ENCODE assay signal across 1 cellular context in the genomic region with DNA sequence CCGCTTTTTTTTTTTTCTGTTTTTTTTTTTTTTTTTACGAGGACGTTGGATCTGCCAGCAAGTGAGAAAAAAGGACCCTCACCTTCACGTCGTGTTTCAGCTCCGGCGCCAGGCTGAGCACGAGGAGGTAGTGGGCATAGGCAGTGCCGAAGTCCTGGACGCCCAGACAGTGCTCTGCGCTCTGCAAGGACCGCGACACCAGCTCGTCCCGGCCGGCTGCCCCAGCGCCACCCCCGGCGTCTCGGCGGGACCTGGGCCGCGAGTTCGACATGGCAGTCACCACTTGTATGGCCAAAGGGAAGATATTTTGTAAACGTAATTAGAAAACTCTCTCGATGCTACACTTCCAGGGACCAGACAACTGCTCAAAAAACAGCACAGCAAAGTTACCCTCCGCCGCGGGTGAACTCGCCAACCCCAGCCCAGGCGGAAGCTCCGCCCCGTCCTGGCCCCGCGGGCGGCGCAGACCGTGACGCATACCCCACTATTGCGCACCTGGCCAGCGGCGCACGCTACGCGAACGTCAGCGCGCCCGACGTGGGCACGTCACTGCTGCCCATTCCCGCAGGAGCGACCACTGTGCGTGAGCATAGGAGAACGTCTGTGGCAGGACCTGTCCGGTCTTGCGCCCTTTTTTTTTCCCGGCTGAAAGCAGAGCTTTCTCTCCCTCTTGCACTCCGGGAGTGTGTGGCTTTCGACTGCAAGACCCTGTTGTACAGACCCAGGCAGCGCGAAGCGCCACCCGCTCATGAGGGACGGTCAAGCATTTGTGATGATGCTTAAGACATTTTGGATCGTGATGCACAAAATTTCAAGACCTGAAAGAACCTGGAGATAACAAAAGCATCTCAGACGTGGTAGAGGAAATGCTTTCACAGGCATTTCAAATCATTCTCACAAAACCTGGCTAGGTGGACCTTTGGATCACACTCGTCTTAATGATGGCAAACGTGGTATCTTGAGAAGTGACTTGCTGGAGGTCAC.
A peak's percentile ranks its signal among the peaks of the same experiment; 100 is the strongest.
TF ChIP-seq lines count a peak whose summit lies in the region.

Gene PRMT9, minus strand, starts transcription at position 447 of the 984 bp plus-strand sequence. Its CDS starts 176 bp downstream, at position 271.

TF ChIP-seq in HEK293, 187 proteins besides CTCF, POLR2A, EP300 and RAD21 (continued from another document and continues in another):
- TF ChIP-seq, protein P1, sequence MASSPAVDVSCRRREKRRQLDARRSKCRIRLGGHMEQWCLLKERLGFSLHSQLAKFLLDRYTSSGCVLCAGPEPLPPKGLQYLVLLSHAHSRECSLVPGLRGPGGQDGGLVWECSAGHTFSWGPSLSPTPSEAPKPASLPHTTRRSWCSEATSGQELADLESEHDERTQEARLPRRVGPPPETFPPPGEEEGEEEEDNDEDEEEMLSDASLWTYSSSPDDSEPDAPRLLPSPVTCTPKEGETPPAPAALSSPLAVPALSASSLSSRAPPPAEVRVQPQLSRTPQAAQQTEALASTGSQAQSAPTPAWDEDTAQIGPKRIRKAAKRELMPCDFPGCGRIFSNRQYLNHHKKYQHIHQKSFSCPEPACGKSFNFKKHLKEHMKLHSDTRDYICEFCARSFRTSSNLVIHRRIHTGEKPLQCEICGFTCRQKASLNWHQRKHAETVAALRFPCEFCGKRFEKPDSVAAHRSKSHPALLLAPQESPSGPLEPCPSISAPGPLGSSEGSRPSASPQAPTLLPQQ (tag by site-specific recombination; IDR thresholded peaks at IDR 0.05) = 0 out of 2 replicates have a peak, but pooled peaks have one; percentile 49
- TF ChIP-seq ZNF155 (tag by site-specific recombination; IDR thresholded peaks at IDR 0.05) = no peak
- no peak for TF ChIP-seq ZNF596 (tag by site-specific recombination; IDR thresholded peaks at IDR 0.05)
- no peak for TF ChIP-seq ZFHX2 (tag by site-specific recombination; conservative IDR thresholded peaks at IDR 0.05)
- TF ChIP-seq ZBTB7A (tag by site-specific recombination; IDR thresholded peaks at IDR 0.05; ENCODE audit: low read depth) = no peak
- no peak for TF ChIP-seq ZNF404 (tag by site-specific recombination; IDR thresholded peaks at IDR 0.05)
- no peak for TF ChIP-seq TCF7L2 (IDR thresholded peaks at IDR 0.05; ENCODE audit: borderline replicate concordance, low read depth, low read length)
- no peak for TF ChIP-seq ZNF221 (tag by site-specific recombination; IDR thresholded peaks at IDR 0.05; ENCODE audit: borderline replicate concordance)
- TF ChIP-seq ZNF175 (tag by site-specific recombination; IDR thresholded peaks at IDR 0.05) = no peak
- no peak for TF ChIP-seq SETDB1 (IDR thresholded peaks at IDR 0.05; ENCODE audit: insufficient read length, low read length)
- no peak for TF ChIP-seq YY1 (tag by site-specific recombination; IDR thresholded peaks at IDR 0.05)
- no peak for TF ChIP-seq EGR2 (tag by site-specific recombination; IDR thresholded peaks at IDR 0.05; ENCODE audit: low read depth)
- no peak for TF ChIP-seq KLF1 (tag by site-specific recombination; IDR thresholded peaks at IDR 0.05)
- TF ChIP-seq ZNF239 (tag by site-specific recombination; IDR thresholded peaks at IDR 0.05) = no peak
- 0 out of 2 replicates have a peak, but pooled peaks have one; percentile 24 for TF ChIP-seq ZNF843 (tag by site-specific recombination; IDR thresholded peaks at IDR 0.05)
- TF ChIP-seq ZBTB49 (tag by site-specific recombination; IDR thresholded peaks at IDR 0.05; ENCODE audit: low read depth) = no peak
- no peak for TF ChIP-seq ZNF223 (tag by site-specific recombination; IDR thresholded peaks at IDR 0.05)
- TF ChIP-seq ZXDB (tag by site-specific recombination; IDR thresholded peaks at IDR 0.05) = peak; percentile 65; the same call in 1 of the 2 replicates
- no peak for TF ChIP-seq HOXC10 (CRISPR knock-in tag; IDR thresholded peaks at IDR 0.05)
- TF ChIP-seq ZNF214 (tag by site-specific recombination; IDR thresholded peaks at IDR 0.05; ENCODE audit: borderline replicate concordance) = no peak
- no peak for TF ChIP-seq ZFP69B (tag by site-specific recombination; IDR thresholded peaks at IDR 0.05)
- TF ChIP-seq, protein P2, sequence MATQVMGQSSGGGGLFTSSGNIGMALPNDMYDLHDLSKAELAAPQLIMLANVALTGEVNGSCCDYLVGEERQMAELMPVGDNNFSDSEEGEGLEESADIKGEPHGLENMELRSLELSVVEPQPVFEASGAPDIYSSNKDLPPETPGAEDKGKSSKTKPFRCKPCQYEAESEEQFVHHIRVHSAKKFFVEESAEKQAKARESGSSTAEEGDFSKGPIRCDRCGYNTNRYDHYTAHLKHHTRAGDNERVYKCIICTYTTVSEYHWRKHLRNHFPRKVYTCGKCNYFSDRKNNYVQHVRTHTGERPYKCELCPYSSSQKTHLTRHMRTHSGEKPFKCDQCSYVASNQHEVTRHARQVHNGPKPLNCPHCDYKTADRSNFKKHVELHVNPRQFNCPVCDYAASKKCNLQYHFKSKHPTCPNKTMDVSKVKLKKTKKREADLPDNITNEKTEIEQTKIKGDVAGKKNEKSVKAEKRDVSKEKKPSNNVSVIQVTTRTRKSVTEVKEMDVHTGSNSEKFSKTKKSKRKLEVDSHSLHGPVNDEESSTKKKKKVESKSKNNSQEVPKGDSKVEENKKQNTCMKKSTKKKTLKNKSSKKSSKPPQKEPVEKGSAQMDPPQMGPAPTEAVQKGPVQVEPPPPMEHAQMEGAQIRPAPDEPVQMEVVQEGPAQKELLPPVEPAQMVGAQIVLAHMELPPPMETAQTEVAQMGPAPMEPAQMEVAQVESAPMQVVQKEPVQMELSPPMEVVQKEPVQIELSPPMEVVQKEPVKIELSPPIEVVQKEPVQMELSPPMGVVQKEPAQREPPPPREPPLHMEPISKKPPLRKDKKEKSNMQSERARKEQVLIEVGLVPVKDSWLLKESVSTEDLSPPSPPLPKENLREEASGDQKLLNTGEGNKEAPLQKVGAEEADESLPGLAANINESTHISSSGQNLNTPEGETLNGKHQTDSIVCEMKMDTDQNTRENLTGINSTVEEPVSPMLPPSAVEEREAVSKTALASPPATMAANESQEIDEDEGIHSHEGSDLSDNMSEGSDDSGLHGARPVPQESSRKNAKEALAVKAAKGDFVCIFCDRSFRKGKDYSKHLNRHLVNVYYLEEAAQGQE (tag by site-specific recombination; IDR thresholded peaks at IDR 0.05) = no peak
- TF ChIP-seq ZNF501 (tag by site-specific recombination; IDR thresholded peaks at IDR 0.05) = peak; percentile 55; the same call in 1 of the 2 replicates
- TF ChIP-seq, protein P3, sequence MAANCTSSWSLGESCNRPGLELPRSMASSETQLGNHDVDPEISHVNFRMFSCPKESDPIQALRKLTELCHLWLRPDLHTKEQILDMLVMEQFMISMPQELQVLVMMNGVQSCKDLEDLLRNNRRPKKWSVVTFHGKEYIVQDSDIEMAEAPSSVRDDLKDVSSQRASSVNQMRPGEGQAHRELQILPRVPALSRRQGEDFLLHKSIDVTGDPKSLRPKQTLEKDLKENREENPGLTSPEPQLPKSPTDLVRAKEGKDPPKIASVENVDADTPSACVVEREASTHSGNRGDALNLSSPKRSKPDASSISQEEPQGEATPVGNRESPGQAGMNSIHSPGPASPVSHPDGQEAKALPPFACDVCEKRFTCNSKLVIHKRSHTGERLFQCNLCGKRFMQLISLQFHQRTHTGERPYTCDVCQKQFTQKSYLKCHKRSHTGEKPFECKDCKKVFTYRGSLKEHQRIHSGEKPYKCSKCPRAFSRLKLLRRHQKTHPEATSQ (tag by site-specific recombination; IDR thresholded peaks at IDR 0.05) = no peak
- TF ChIP-seq GLI4 (tag by site-specific recombination; IDR thresholded peaks at IDR 0.05) = no peak
- no peak for TF ChIP-seq ZNF354C (tag by site-specific recombination; IDR thresholded peaks at IDR 0.05; ENCODE audit: borderline replicate concordance, low read depth)
- no peak for TF ChIP-seq ZNF544 (tag by site-specific recombination; IDR thresholded peaks at IDR 0.05)
- no peak for TF ChIP-seq ZNF274 (IDR thresholded peaks at IDR 0.05; ENCODE audit: low read length)
- no peak for TF ChIP-seq ZNF274 (tag by site-specific recombination; IDR thresholded peaks at IDR 0.05; ENCODE audit: borderline replicate concordance)
- no peak for TF ChIP-seq ZNF658 (tag by site-specific recombination; IDR thresholded peaks at IDR 0.05)
- TF ChIP-seq ZBTB6 (tag by site-specific recombination; IDR thresholded peaks at IDR 0.05) = no peak
- TF ChIP-seq ZBTB8A (tag by site-specific recombination; IDR thresholded peaks at IDR 0.05) = peak; percentile 66
- no peak for TF ChIP-seq ZNF391 (tag by site-specific recombination; IDR thresholded peaks at IDR 0.05; ENCODE audit: borderline replicate concordance, low read depth)
- TF ChIP-seq KLF10 (tag by site-specific recombination; IDR thresholded peaks at IDR 0.05) = no peak
- no peak for TF ChIP-seq YY2 (tag by site-specific recombination; IDR thresholded peaks at IDR 0.05)
- TF ChIP-seq SP7 (tag by site-specific recombination; IDR thresholded peaks at IDR 0.05) = peak; percentile 56; the same call in 1 of the 2 replicates
- peak; percentile 91 for TF ChIP-seq ZBTB26 (tag by site-specific recombination; optimal IDR thresholded peaks at IDR 0.05)
- no peak for TF ChIP-seq ZNF121 (tag by site-specific recombination; IDR thresholded peaks at IDR 0.05)
- no peak for TF ChIP-seq ZNF302 (tag by site-specific recombination; IDR thresholded peaks at IDR 0.05; ENCODE audit: low read depth)
- TF ChIP-seq BCL11A (tag by site-specific recombination; IDR thresholded peaks at IDR 0.05; ENCODE audit: low read depth) = no peak
- TF ChIP-seq ZNF555 (tag by site-specific recombination; conservative IDR thresholded peaks at IDR 0.05) = no peak
- TF ChIP-seq OVOL3 (tag by site-specific recombination; IDR thresholded peaks at IDR 0.05) = no peak
- no peak for TF ChIP-seq GLI2 (tag by site-specific recombination; IDR thresholded peaks at IDR 0.05; ENCODE audit: borderline replicate concordance, low read depth)
- no peak for TF ChIP-seq WT1 (tag by site-specific recombination; IDR thresholded peaks at IDR 0.05)
- TF ChIP-seq ZNF37A (tag by site-specific recombination; IDR thresholded peaks at IDR 0.05) = no peak
- TF ChIP-seq ZNF677 (tag by site-specific recombination; IDR thresholded peaks at IDR 0.05) = no peak
- TF ChIP-seq GLIS1 (tag by site-specific recombination; IDR thresholded peaks at IDR 0.05) = peak; percentile 42
- TF ChIP-seq, protein P4, sequence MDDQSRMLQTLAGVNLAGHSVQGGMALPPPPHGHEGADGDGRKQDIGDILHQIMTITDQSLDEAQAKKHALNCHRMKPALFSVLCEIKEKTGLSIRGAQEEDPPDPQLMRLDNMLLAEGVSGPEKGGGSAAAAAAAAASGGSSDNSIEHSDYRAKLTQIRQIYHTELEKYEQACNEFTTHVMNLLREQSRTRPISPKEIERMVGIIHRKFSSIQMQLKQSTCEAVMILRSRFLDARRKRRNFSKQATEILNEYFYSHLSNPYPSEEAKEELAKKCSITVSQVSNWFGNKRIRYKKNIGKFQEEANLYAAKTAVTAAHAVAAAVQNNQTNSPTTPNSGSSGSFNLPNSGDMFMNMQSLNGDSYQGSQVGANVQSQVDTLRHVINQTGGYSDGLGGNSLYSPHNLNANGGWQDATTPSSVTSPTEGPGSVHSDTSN (CRISPR knock-in tag; IDR thresholded peaks at IDR 0.05) = peak; percentile 50; the same call in 1 of the 2 replicates
- TF ChIP-seq ZBTB21 (tag by site-specific recombination; IDR thresholded peaks at IDR 0.05) = peak; percentile 93
- TF ChIP-seq ZNF146 (tag by site-specific recombination; IDR thresholded peaks at IDR 0.05) = no peak
- TF ChIP-seq GFI1B (tag by site-specific recombination; IDR thresholded peaks at IDR 0.05) = no peak
- no peak for TF ChIP-seq SCRT2 (tag by site-specific recombination; IDR thresholded peaks at IDR 0.05)
- no peak for TF ChIP-seq ZNF19 (tag by site-specific recombination; IDR thresholded peaks at IDR 0.05; ENCODE audit: low read depth)
- no peak for TF ChIP-seq ZNF510 (tag by site-specific recombination; IDR thresholded peaks at IDR 0.05; ENCODE audit: insufficient replicate concordance)
- TF ChIP-seq, protein P5, sequence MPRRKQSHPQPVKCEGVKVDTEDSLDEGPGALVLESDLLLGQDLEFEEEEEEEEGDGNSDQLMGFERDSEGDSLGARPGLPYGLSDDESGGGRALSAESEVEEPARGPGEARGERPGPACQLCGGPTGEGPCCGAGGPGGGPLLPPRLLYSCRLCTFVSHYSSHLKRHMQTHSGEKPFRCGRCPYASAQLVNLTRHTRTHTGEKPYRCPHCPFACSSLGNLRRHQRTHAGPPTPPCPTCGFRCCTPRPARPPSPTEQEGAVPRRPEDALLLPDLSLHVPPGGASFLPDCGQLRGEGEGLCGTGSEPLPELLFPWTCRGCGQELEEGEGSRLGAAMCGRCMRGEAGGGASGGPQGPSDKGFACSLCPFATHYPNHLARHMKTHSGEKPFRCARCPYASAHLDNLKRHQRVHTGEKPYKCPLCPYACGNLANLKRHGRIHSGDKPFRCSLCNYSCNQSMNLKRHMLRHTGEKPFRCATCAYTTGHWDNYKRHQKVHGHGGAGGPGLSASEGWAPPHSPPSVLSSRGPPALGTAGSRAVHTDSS (tag by site-specific recombination; IDR thresholded peaks at IDR 0.05) = no peak
